In the genomic region with DNA sequence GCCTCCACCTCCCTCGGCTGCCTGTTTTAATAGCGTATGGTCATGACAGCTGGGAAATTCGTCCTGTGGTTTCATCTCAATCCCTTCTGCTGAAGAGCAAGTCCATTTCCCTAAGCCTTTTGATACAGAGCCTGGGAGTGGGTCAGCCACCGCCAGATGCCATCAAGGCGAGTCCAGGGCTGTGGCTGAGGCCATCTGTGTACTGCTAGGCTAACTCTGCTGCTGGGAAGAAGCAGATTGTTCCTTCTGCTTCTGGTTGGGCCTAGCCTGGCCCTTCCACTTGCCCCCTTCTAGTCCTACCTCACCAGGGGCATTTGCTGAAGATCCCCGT, we compare ENCODE assay signal across 15 cellular contexts. TPM values are rescaled to one million over a fixed set of nuclear protein-coding genes. Genes with fewer than 3 reads are reported as not detected.
DNase-seq lines count a peak whose midpoint lies in the region; ATAC-seq and TF ChIP-seq lines count a peak whose summit lies in the region.
"Had no signal": no experiment of that assay in that cellular context is flagged by ENCODE, and none has a peak within 500 bp of the region (broad histone marks: within the 10 kb centered on the region; RNA-seq: fewer than 3 reads in every experiment).

No MANE protein-coding gene starts in this region.

- TF ChIP-seq EP300 in tibial nerve (IDR thresholded peaks at IDR 0.05) = no peak

- no peaks in the 10 kb centered on the region for H3K36me3 ChIP-seq in heart right ventricle
- H3K36me3 ChIP-seq in WERI-Rb-1 = peaks cover 17% of the 10 kb centered on the region
- no peaks in the 10 kb centered on the region for H3K36me3 ChIP-seq in vagina
- peaks cover 0 to 8% (median 0%) of the 10 kb centered on the region in 3 donors for H3K36me3 ChIP-seq in tibial nerve
- H3K36me3 ChIP-seq: left lung had no signal

- peak overlapping the region in 4 of 10 donors; percentile 11 to 51 (median 17) for H3K27ac ChIP-seq in heart right ventricle
- peak overlapping the region; percentile 95 for H3K27ac ChIP-seq in WERI-Rb-1
- H3K27ac ChIP-seq in vagina = peak overlapping the region; percentile 70
- no peak overlapping the region for H3K27ac ChIP-seq in tibial nerve
- H3K27ac ChIP-seq: A549, left lung had no signal

- TF ChIP-seq POLR2A in vagina (IDR thresholded peaks at IDR 0.05) = no peak
- no peak for TF ChIP-seq POLR2A in tibial nerve (IDR thresholded peaks at IDR 0.05)

- no peak overlapping the region for H3K4me3 Mint-ChIP-seq in stimulated activated naive CD8-positive, alpha-beta T cell treated with anti-CD3 and anti-CD28 coated beads, Interleukin-15, amount 100 ng/mL, for 72 hours
- H3K4me3 Mint-ChIP-seq: activated CD8-positive, alpha-beta T cell treated with anti-CD3 and anti-CD28 coated beads, Interleukin-2, amount 10 ng/mL, durations not matched to agents 7 days and 5 days had no signal

- H3K27ac Mint-ChIP-seq in stimulated activated naive CD8-positive, alpha-beta T cell treated with anti-CD3 and anti-CD28 coated beads, Interleukin-15, amount 100 ng/mL, for 72 hours = no peak overlapping the region
- H3K27ac Mint-ChIP-seq: activated CD8-positive, alpha-beta T cell treated with anti-CD3 and anti-CD28 coated beads, Interleukin-2, amount 10 ng/mL, durations not matched to agents 7 days and 5 days had no signal

- no peaks in the 10 kb centered on the region for H3K9me3 ChIP-seq in heart right ventricle
- H3K9me3 ChIP-seq in WERI-Rb-1 (ENCODE audit: severe bottlenecking) = no peaks in the 10 kb centered on the region
- no peaks in the 10 kb centered on the region for H3K9me3 ChIP-seq in vagina
- H3K9me3 ChIP-seq in tibial nerve = no peaks in the 10 kb centered on the region
- H3K9me3 ChIP-seq: A549, left lung had no signal

- H3K9me3 Mint-ChIP-seq in stimulated activated naive CD8-positive, alpha-beta T cell treated with anti-CD3 and anti-CD28 coated beads, Interleukin-15, amount 100 ng/mL, for 72 hours = no peaks in the 10 kb centered on the region

- ATAC-seq in Right ventricle myocardium inferior (no peak), heart right ventricle (no peak)
- ATAC-seq in stimulated activated naive CD8-positive, alpha-beta T cell treated with anti-CD3 and anti-CD28 coated beads, Interleukin-15, amount 100 ng/mL, for 72 hours = no peak
- ATAC-seq: A549; activated CD8-positive, alpha-beta T cell treated with anti-CD3 and anti-CD28 coated beads, Interleukin-2, amount 10 ng/mL, durations not matched to agents 7 days and 5 days; left lung had no signal

- intact Hi-C loops in Right ventricle myocardium inferior (cut with DNase I) (no loop called here), heart right ventricle (cut with DNase I) (no loop called here), vagina (cut with DNase I) (no loop called here)

- no peaks in the 10 kb centered on the region for H3K27me3 ChIP-seq in heart right ventricle
- H3K27me3 ChIP-seq in WERI-Rb-1 (ENCODE audit: insufficient read depth, low read depth, severe bottlenecking) = no peaks in the 10 kb centered on the region
- no peaks in the 10 kb centered on the region for H3K27me3 ChIP-seq in vagina
- no peaks in the 10 kb centered on the region for H3K27me3 ChIP-seq in tibial nerve
- H3K27me3 ChIP-seq: left lung had no signal

- H3K27me3 Mint-ChIP-seq in stimulated activated naive CD8-positive, alpha-beta T cell treated with anti-CD3 and anti-CD28 coated beads, Interleukin-15, amount 100 ng/mL, for 72 hours = peaks cover 2% of the 10 kb centered on the region

- 79 to 81% methylated on average over 6 of the region's 6 CpGs for WGBS in heart right ventricle, 2 donors
- 79 to 85% methylated on average over 6 of the region's 6 CpGs for WGBS in tibial nerve, 2 donors

- DNase-seq in Right ventricle myocardium inferior (ENCODE audit: missing footprints) = peak; percentile 6
- no peak for DNase-seq in heart right ventricle
- peak; percentile 94 for DNase-seq in WERI-Rb-1
- peak; percentile 27 for DNase-seq in glomerular visceral epithelial cell (ENCODE audit: extremely low spot score)
- no peak for DNase-seq in vagina (ENCODE audit: extremely low spot score in 2 of 2)
- no peak for DNase-seq in tibial nerve (ENCODE audit: low spot score in 2 of 2)
- DNase-seq in stimulated activated naive CD8-positive, alpha-beta T cell treated with anti-CD3 and anti-CD28 coated beads, Interleukin-15, amount 100 ng/mL, for 72 hours = no peak
- DNase-seq in CD1c-positive myeloid dendritic cell (ENCODE audit: extremely low spot score) = no peak
- DNase-seq: activated CD8-positive, alpha-beta T cell treated with anti-CD3 and anti-CD28 coated beads, Interleukin-2, amount 10 ng/mL, durations not matched to agents 7 days and 5 days; activated effector memory CD4-positive, alpha-beta T cell treated with Interleukin-2 at 50 U/mL for 16 hours; hypothalamus; NCI-H510A treated with DMSO at 0.1 percent for 48 hours; Right ventricle myocardium superior had no signal

- H3K4me3 ChIP-seq in heart right ventricle (no peak overlapping the region), WERI-Rb-1 (ENCODE audit: low read depth, low read length) (no peak overlapping the region), vagina (no peak overlapping the region), tibial nerve (no peak overlapping the region)
- H3K4me3 ChIP-seq: A549, left lung had no signal

- H3K4me1 Mint-ChIP-seq in stimulated activated naive CD8-positive, alpha-beta T cell treated with anti-CD3 and anti-CD28 coated beads, Interleukin-15, amount 100 ng/mL, for 72 hours = no peaks in the 10 kb centered on the region

- TF ChIP-seq CTCF in heart right ventricle (IDR thresholded peaks at IDR 0.05) = no peak
- no peak for TF ChIP-seq CTCF in WERI-Rb-1 (IDR thresholded peaks at IDR 0.05; ENCODE audit: low read depth, low read length)
- TF ChIP-seq CTCF in vagina (IDR thresholded peaks at IDR 0.05) = no peak
- no peak for TF ChIP-seq CTCF in tibial nerve (IDR thresholded peaks at IDR 0.05)

- H3K4me1 ChIP-seq in heart right ventricle (peaks cover 14 to 57% (median 42%) of the 10 kb centered on the region in 9 donors), vagina (peaks cover 60% of the 10 kb centered on the region), tibial nerve (peaks cover 0 to 27% (median 4%) of the 10 kb centered on the region in 4 donors)
- H3K4me1 ChIP-seq: A549 had no signal

RNA-seq across cellular contexts. Expression of gene NECTIN1, which starts 26.8 kb away (rescaled TPM):
- total RNA-seq in Right ventricle myocardium inferior (20.0 TPM), heart right ventricle (10 to 100 TPM in 6 of 10 donors, 1 to 10 TPM in 4; 6.6 to 22.8 (median 11.6) TPM), vagina (58.2 TPM), tibial nerve (10 to 100 TPM in 3 of 4 donors, 1 to 10 TPM in 1; 6.0 to 29.1 (median 14.0) TPM)
- polyA plus RNA-seq in heart right ventricle = 1 to 10 TPM; 4.0 to 4.4 TPM

Comparison
In these comparisons a context has a peak if more than half of its experiments do, and no peak if none do; other contexts are left out.
1. DNase-seq: peak in Right ventricle myocardium inferior (single experiment), WERI-Rb-1 (single experiment) and glomerular visceral epithelial cell (single experiment); none in heart right ventricle (0 of 2), vagina (0 of 2), tibial nerve (0 of 2), stimulated activated naive CD8-positive, alpha-beta T cell treated with anti-CD3 and anti-CD28 coated beads, Interleukin-15, amount 100 ng/mL, for 72 hours (0 of 2) and CD1c-positive myeloid dendritic cell (single experiment).
2. H3K27ac ChIP-seq: peak in WERI-Rb-1 (single experiment) and vagina (single experiment); none in tibial nerve (0 of 4).